In the genomic region with DNA sequence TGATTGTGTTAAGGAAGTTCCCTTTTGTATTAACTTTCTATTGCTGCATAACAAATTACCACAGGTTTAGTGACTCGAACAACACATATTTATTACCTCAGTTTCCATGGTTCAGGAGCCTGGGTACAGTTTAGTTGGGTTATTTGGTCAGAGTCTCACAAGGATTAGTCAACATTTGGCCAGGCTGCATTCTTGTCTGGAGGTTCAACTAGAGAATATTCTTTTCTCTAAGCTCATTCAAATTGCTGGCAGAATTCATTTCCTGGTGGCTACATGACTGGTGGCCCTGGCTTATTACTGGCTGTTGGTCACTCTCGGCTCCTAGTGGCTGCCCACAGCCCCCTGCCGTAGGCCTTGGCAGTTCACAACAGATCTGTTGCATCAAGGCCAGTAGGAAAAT, we compare ENCODE assay signal across 23 cellular contexts.
"Had no signal": no experiment of that assay in that cellular context is flagged by ENCODE, and none has a peak within 500 bp of the region (broad histone marks: within the 10 kb centered on the region; RNA-seq: fewer than 3 reads in every experiment).

No MANE protein-coding gene starts in this region.

- H3K9ac ChIP-seq: parathyroid adenoma had no signal

- H3K27ac ChIP-seq: epithelial cell of prostate, esophagus muscularis mucosa, gastrocnemius medialis, heart right ventricle, parathyroid adenoma, prostate gland, skin epidermis, stomach, thoracic aorta, transverse colon had no signal

- H3K36me3 ChIP-seq: esophagus muscularis mucosa, gastrocnemius medialis, heart right ventricle, prostate gland, stomach, thoracic aorta, transverse colon had no signal

- H3K79me2 ChIP-seq: parathyroid adenoma had no signal

- H3K9me3 ChIP-seq: esophagus muscularis mucosa, gastrocnemius medialis, heart right ventricle, prostate gland, stomach, thoracic aorta, transverse colon had no signal

- H3K4me1 ChIP-seq: esophagus muscularis mucosa, gastrocnemius medialis, heart right ventricle, parathyroid adenoma, prostate gland, stomach, transverse colon had no signal

- DNase-seq: effector memory CD8-positive, alpha-beta T cell; gastrocnemius medialis; heart right ventricle; hypothalamus; kidney glomerular epithelial cell; mammary epithelial cell; naive thymus-derived CD4-positive, alpha-beta T cell; nephron progenitor cell; retina; stimulated activated CD4-positive, alpha-beta T cell treated with anti-CD3 and anti-CD28 coated beads, Interleukin-2, amount 100 ng/mL, for 24 hours; stimulated activated naive CD4-positive, alpha-beta T cell; stomach; substantia nigra; transverse colon had no signal

- ATAC-seq: effector memory CD8-positive, alpha-beta T cell; gastrocnemius medialis; heart right ventricle; left lobe of liver; naive thymus-derived CD4-positive, alpha-beta T cell; sciatic nerve had no signal

- H3K27me3 ChIP-seq: esophagus muscularis mucosa, gastrocnemius medialis had no signal

- H2AFZ ChIP-seq: parathyroid adenoma had no signal

- H3K4me3 ChIP-seq: esophagus muscularis mucosa, gastrocnemius medialis, heart right ventricle, prostate gland, skin epidermis, stomach, thoracic aorta, transverse colon had no signal

- FAIRE-seq: islet of Langerhans had no signal
